ENCODE assay signal across 23 cellular contexts in the genomic region with DNA sequence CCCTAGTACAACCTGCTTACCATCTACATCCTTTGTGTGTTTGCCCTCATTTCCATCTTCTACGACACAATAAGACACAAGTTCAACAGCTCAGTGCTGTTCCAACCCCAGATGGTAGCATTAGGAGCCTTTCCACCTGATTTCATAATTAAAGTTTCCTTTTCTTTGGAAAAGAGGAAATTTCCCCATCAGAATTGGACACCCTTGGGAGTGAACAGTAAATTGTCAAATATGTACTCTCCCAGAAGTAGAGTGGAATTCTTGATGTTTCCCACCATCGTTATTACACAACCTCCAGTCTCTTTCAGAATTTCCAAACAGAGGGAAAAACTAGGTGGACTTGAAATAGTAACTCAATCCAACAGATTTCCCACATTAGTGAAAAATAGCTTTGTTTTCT.
"Had no signal": no experiment of that assay in that cellular context is flagged by ENCODE, and none has a peak within 500 bp of the region (broad histone marks: within the 10 kb centered on the region; RNA-seq: fewer than 3 reads in every experiment).

No MANE protein-coding gene starts in this region.

- ATAC-seq: activated T-cell treated with anti-CD3 and anti-CD28 coated beads, Interleukin-2, amount 50 U/mL, for 4 hours; K562 had no signal

- H3K4me1 ChIP-seq: adrenal gland, SJCRH30 had no signal

- H3K9ac ChIP-seq: SK-N-SH had no signal

- H3K27ac ChIP-seq: adrenal gland, SJCRH30, VCaP had no signal

- H3K9me3 ChIP-seq: adrenal gland, SJCRH30, SK-N-SH had no signal

- H3K4me3 Mint-ChIP-seq: activated CD4-positive, alpha-beta memory T cell treated with anti-CD3 and anti-CD28 coated beads for 36 hours; activated CD4-positive, alpha-beta T cell treated with anti-CD3 and anti-CD28 coated beads, Interleukin-2, amount 10 ng/mL, durations not matched to agents 7 days and 5 days; activated naive CD4-positive, alpha-beta T cell treated with anti-CD3 and anti-CD28 coated beads for 36 hours; activated naive CD8-positive, alpha-beta T cell; activated T-cell treated with anti-CD3 and anti-CD28 coated beads, Interleukin-2, amount 50 U/mL, for 4 hours had no signal

- H3K4me3 ChIP-seq: adrenal gland, K562, SJCRH30 had no signal

- H3K9me3 Mint-ChIP-seq: activated CD4-positive, alpha-beta memory T cell treated with anti-CD3 and anti-CD28 coated beads for 36 hours; activated CD4-positive, alpha-beta T cell treated with anti-CD3 and anti-CD28 coated beads, Interleukin-2, amount 10 ng/mL, durations not matched to agents 7 days and 5 days; activated naive CD4-positive, alpha-beta T cell treated with anti-CD3 and anti-CD28 coated beads for 36 hours; activated T-cell treated with anti-CD3 and anti-CD28 coated beads, Interleukin-2, amount 50 U/mL, for 4 hours had no signal

- H3K36me3 ChIP-seq: adrenal gland, SJCRH30 had no signal

- DNase-seq: activated CD4-positive, alpha-beta memory T cell treated with anti-CD3 and anti-CD28 coated beads for 36 hours; activated CD4-positive, alpha-beta T cell treated with anti-CD3 and anti-CD28 coated beads, Interleukin-2, amount 10 ng/mL, durations not matched to agents 7 days and 5 days; activated CD4-positive, CD25-positive, alpha-beta regulatory T cell; activated CD8-positive, alpha-beta memory T cell treated with anti-CD3 and anti-CD28 coated beads for 24 hours; activated gamma-delta T cell; activated naive CD4-positive, alpha-beta T cell treated with anti-CD3 and anti-CD28 coated beads for 36 hours; activated T-cell treated with anti-CD3 and anti-CD28 coated beads, Interleukin-2, amount 50 U/mL, for 4 hours; adrenal gland; anterior cingulate cortex; Karpas-422; NCI-H1417 treated with DMSO at 0.1 percent for 48 hours; NCI-H1694; NCI-H2029 treated with DMSO at 0.1 percent for 48 hours; NCI-H345; NCI-H510A; NCI-H526 treated with DMSO at 0.1 percent for 48 hours; NCI-H82; SJCRH30; SK-N-SH; T-helper 1 cell had no signal

- H3K36me3 Mint-ChIP-seq: activated naive CD8-positive, alpha-beta T cell had no signal

- H3K27me3 ChIP-seq: adrenal gland, SJCRH30 had no signal

- H3K27ac Mint-ChIP-seq: activated CD4-positive, alpha-beta memory T cell treated with anti-CD3 and anti-CD28 coated beads for 36 hours; activated CD4-positive, alpha-beta T cell treated with anti-CD3 and anti-CD28 coated beads, Interleukin-2, amount 10 ng/mL, durations not matched to agents 7 days and 5 days; activated naive CD4-positive, alpha-beta T cell treated with anti-CD3 and anti-CD28 coated beads for 36 hours had no signal

- H3K27me3 Mint-ChIP-seq: activated CD4-positive, alpha-beta memory T cell treated with anti-CD3 and anti-CD28 coated beads for 36 hours; activated CD4-positive, alpha-beta T cell treated with anti-CD3 and anti-CD28 coated beads, Interleukin-2, amount 10 ng/mL, durations not matched to agents 7 days and 5 days; activated naive CD8-positive, alpha-beta T cell had no signal
